ENCODE assay signal across 10 cellular contexts in the genomic region with DNA sequence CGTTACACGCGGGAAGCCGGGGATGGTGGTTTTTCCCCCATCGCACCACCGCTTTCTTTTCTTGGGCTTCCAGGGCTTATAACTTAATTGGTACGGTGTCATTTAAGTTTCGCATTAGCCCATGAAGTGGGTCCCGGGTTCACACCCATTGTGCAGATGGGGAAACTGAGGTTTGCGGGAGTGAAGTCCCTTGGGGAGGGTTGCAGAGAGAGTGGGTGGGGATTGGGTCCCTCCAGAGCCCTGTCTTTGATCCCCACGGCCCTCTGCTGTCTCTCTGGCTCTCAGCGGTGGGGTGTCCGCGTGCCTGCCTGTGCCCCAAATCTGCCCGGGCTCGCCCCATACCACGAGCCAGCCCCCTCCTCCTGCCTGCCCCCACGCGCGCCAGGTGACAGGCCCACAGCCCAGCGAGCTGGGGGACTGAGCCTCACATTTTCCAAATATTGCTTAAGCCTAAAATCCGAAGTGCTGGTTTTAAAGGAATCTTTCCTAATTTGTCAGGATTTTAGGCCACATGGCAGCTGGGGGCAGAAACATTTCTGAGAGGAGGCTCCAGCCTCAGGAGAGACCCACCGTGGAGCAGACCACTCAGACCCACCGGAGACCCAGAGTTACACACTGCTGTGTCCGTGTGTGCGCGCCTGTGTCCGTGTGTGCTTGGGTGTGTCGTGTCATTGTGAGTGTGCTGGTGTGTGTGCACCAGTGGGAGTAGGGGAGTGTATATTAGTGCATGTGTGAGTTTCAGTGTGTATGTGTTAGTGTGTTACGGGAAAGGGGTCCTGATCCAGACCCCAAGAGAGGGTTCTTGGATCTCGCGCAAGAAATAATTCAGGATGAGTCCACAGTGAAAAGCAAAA.
A peak's percentile ranks its signal among the peaks of the same experiment; 100 is the strongest.
DNase-seq lines count a peak whose midpoint lies in the region; ATAC-seq and TF ChIP-seq lines count a peak whose summit lies in the region.
"Had no signal": no experiment of that assay in that cellular context is flagged by ENCODE, and none has a peak within 500 bp of the region (broad histone marks: within the 10 kb centered on the region; RNA-seq: fewer than 3 reads in every experiment).

No MANE protein-coding gene starts in this region.

- TF ChIP-seq CTCF in AG10803 (conservative IDR thresholded peaks at IDR 0.05; ENCODE audit: low read length) (no peak), fibroblast of the aortic adventitia (IDR thresholded peaks at IDR 0.05; ENCODE audit: insufficient read depth, low read length) (no peak), prostate gland (IDR thresholded peaks at IDR 0.05) (no peak)

- H3K27me3 Mint-ChIP-seq in T-cell, result peaks cover 0 to 14% of the 10 kb centered on the region in 2 donors

- peaks cover 24 to 27% (median 27%) of the 10 kb centered on the region in 3 donors for H3K4me1 Mint-ChIP-seq in T-cell

- peak overlapping the region; percentile 1 to 84 (median 4) for H3K4me3 Mint-ChIP-seq in T-cell

- 54% methylated on average over 32 of the region's 32 CpGs for WGBS in prostate gland

- TF ChIP-seq POLR2A in prostate gland (IDR thresholded peaks at IDR 0.05), result no peak

- no peak for ATAC-seq in T-cell (replicated peaks in 1 of 4)
- no peak for ATAC-seq in HG02759 (IDR thresholded peaks at IDR 0.05; ENCODE audit: unreplicated experiment)

- DNase-seq in AG10803 (ENCODE audit: low read depth) (no peak), T-cell (no peak), fibroblast of the aortic adventitia (ENCODE audit: low read depth) (no peak), prostate gland (ENCODE audit: low spot score) (no peak), T-helper 9 cell (no peak), SKM-1 (lab: John Stamatoyannopoulos, UW; ENCODE audit: unreplicated experiment) (no peak), KG1 (lab: John Stamatoyannopoulos, UW) (no peak)
- DNase-seq: DMS153, NCI-H1092 treated with DMSO at 0.1 percent for 48 hours had no signal

- CTCF ChIA-PET in T-cell (lab: Charles Lee), result no interaction called here

- no peaks in the 10 kb centered on the region for H3K9me3 Mint-ChIP-seq in T-cell

- H3K27me3 ChIP-seq in prostate gland (replicated peaks; ENCODE audit: insufficient read depth), result no peaks in the 10 kb centered on the region

- no peaks in the 10 kb centered on the region for H3K9me3 ChIP-seq in prostate gland

- H3K36me3 Mint-ChIP-seq in T-cell, result no peaks in the 10 kb centered on the region

- H3K4me3 ChIP-seq in AG10803 (ENCODE audit: low read length), result peak overlapping the region; percentile 49
- peak overlapping the region; percentile 25 for H3K4me3 ChIP-seq in fibroblast of the aortic adventitia (ENCODE audit: low read depth, low read length)
- H3K4me3 ChIP-seq in prostate gland, result peak overlapping the region; percentile 10 to 30

- POLR2A ChIA-PET in T-cell (lab: Charles Lee), result interaction anchor here in 1 of 2 donors (0.7 kb wide), 1 partner anchor 255 kb away, joined by 17 read pairs; no protein-coding TSS in a partner anchor

- intact Hi-C loops in prostate gland (cut with DNase I), result no loop called here

- H3K36me3 ChIP-seq in prostate gland, result no peaks in the 10 kb centered on the region

- peak overlapping the region in 1 of 2 donors; percentile 21 for H3K27ac Mint-ChIP-seq in T-cell

- H3K27ac ChIP-seq in prostate gland, result peak overlapping the region; percentile 79 to 83

- H3K4me1 ChIP-seq in prostate gland (replicated peaks), result peaks cover 26% of the 10 kb centered on the region
